8 cellular contexts compared by ENCODE assay signal in genomic region chr1:1724035-1724864, GRCh38. TPM values are rescaled to one million over a fixed set of nuclear protein-coding genes. Genes with fewer than 3 reads are reported as not detected.
DNase-seq lines count a peak whose midpoint lies in the region; ATAC-seq and TF ChIP-seq lines count a peak whose summit lies in the region.
"Not testable (repeated sequence)": the region's sequence is repeated elsewhere in the genome, so short reads cannot be mapped to it uniquely, and the experiment has no call there.

TSS of gene CDK11A (minus strand) at chr1:1724357. CDS start at chr1:1722818, 1,539 bp downstream.

- H3K4me1 Mint-ChIP-seq in WTC11: not testable (repeated sequence)

- DNase-seq in AG08395 (ENCODE audit: low spot score) (peak; percentile 94), NCI-H226 (peak; percentile 100), WTC11 (ENCODE audit: low spot score) (peak; percentile 98), cardiac fibroblast (ENCODE audit: low read depth in 2 of 2) (peak; percentile 100), inferior parietal cortex (ENCODE audit: extremely low spot score) (peak; percentile 99)
- DNase-seq in stimulated activated CD4-positive, alpha-beta T cell treated with anti-CD3 and anti-CD28 coated beads, Interleukin-12 subunit alpha, Interleukin-12 subunit beta, amount 100 ng/mL, for 24 hours (ENCODE audit: low read depth in 2 of 2): peak; percentile 99

- CTCF ChIA-PET in WTC11 (lab: Charles Lee): interaction anchor here (0.6 to 1.3 kb wide), 5 partner anchors 41 to 320 kb away, joined by 3 to 5 read pairs (median 5); no protein-coding TSS in a partner anchor

- peaks cover 16% of the 10 kb centered on the region for H3K36me3 Mint-ChIP-seq in WTC11

- ATAC-seq in GM18873 (IDR thresholded peaks at IDR 0.05; ENCODE audit: low FRiP score, unreplicated experiment) (peak; percentile 91), HG03159 (IDR thresholded peaks at IDR 0.05; ENCODE audit: unreplicated experiment) (peak; percentile 94), WTC11 (peak; percentile 94)

- not testable (repeated sequence) for TF ChIP-seq CTCF in WTC11 (IDR thresholded peaks at IDR 0.05)
- TF ChIP-seq CTCF in cardiac fibroblast (IDR thresholded peaks at IDR 0.05; ENCODE audit: low read depth, low read length): peak; percentile 7

- H3K27me3 Mint-ChIP-seq in WTC11 (ENCODE audit: low read depth): not testable (repeated sequence)

- H3K27ac Mint-ChIP-seq in WTC11: peak within 1 kb of the TSS; percentile 98

- POLR2A ChIA-PET in WTC11 (lab: Charles Lee): not testable (repeated sequence)

- peak within 1 kb of the TSS; percentile 65 to 66 for H3K4me3 ChIP-seq in cardiac fibroblast (replicated peaks in 1 of 2; ENCODE audit: low read depth in 2 of 2, low read length in 2 of 2)

- H3K4me3 Mint-ChIP-seq in WTC11: peak within 1 kb of the TSS; percentile 88

- H3K9me3 Mint-ChIP-seq in WTC11: not testable (repeated sequence)

TF ChIP-seq in WTC11, 78 proteins besides CTCF, POLR2A, EP300 and RAD21:
- TF ChIP-seq FOXK1 (CRISPR knock-in tag; IDR thresholded peaks at IDR 0.05) (peak; percentile 94), TEAD1 (CRISPR knock-in tag; IDR thresholded peaks at IDR 0.05) (peak; percentile 40; the same call in 1 of the 2 replicates), CREM (CRISPR knock-in tag; IDR thresholded peaks at IDR 0.05) (peak; percentile 97), SP1 (CRISPR knock-in tag; conservative IDR thresholded peaks at IDR 0.05) (peak; percentile 51; the same call in 1 of the 2 replicates), ZBTB21 (CRISPR knock-in tag; IDR thresholded peaks at IDR 0.05; ENCODE audit: borderline replicate concordance) (peak; percentile 52; the same call in 1 of the 2 replicates), MAX (CRISPR knock-in tag; IDR thresholded peaks at IDR 0.05) (peak; percentile 62; the same call in 1 of the 2 replicates)

RNA-seq across cellular contexts. Expression of gene CDK11A, which starts in this region (rescaled TPM):
- 47.8 to 54.7 TPM (median 52.0 TPM) in 3 replicates for total RNA-seq in WTC11 (2021)

Comparison
In these comparisons a context has a peak if more than half of its experiments do, and no peak if none do; other contexts are left out.
1. Peak in every context shown above with its lines: DNase-seq, ATAC-seq and H3K4me3 ChIP-seq.